In the genomic region with DNA sequence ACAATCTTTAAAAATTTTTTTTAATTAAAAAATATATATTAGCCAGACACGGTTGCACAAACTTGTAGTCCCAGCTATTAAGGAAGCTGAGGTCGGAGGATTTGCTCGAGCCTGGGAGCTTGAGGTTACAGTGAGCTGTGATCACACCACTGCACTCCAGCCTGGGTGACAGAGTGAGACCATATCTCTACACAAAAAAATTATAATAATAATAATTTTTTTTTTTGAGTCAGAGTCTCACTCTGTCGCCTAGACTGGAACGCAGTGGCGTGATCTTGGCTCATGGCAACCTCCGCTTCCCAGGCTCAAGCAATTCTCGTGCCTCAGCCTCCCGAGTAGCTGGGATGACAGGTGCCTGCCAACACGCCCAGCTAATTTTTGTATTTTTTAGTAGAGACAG, we compare ENCODE assay signal across 19 cellular contexts. TPM values are rescaled to one million over a fixed set of nuclear protein-coding genes. Genes with fewer than 3 reads are reported as not detected.
A peak's percentile ranks its signal among the peaks of the same experiment; 100 is the strongest.
DNase-seq lines count a peak whose midpoint lies in the region; ATAC-seq, FAIRE-seq and TF ChIP-seq lines count a peak whose summit lies in the region.
"Had no signal": no experiment of that assay in that cellular context is flagged by ENCODE, and none has a peak within 500 bp of the region (broad histone marks: within the 10 kb centered on the region; RNA-seq: fewer than 3 reads in every experiment).

No MANE protein-coding gene starts in this region.

- no peaks in the 10 kb centered on the region for H3K27me3 ChIP-seq in HepG2 (ENCODE audit: control insufficient read depth in 1 of 2, insufficient read depth in 2 of 2, low read length in 2 of 2)
- H3K27me3 ChIP-seq in thyroid gland = no peaks in the 10 kb centered on the region
- H3K27me3 ChIP-seq: esophagus squamous epithelium had no signal

- H3K27ac ChIP-seq in HepG2 (ENCODE audit: extremely low read length, insufficient read depth, low read length) = no peak overlapping the region
- H3K27ac ChIP-seq in thyroid gland = peak overlapping the region; percentile 22 to 66 (median 29)

- H3K27ac Mint-ChIP-seq in activated CD8-positive, alpha-beta T cell treated with anti-CD3 and anti-CD28 coated beads for 36 hours = peak overlapping the region; percentile 82
- no peak overlapping the region for H3K27ac Mint-ChIP-seq in activated CD8-positive, alpha-beta T cell treated with anti-CD3 and anti-CD28 coated beads, Interleukin-2, amount 10 ng/mL, durations not matched to agents 7 days and 5 days
- H3K27ac Mint-ChIP-seq in activated T-helper 17 cell treated with anti-CD3 and anti-CD28 coated beads, Interleukin-2, amount 50 U/mL, for 72 hours = no peak overlapping the region

- no peak overlapping the region for H2AFZ ChIP-seq in HepG2 (ENCODE audit: low read length)

- peaks cover 83% of the 10 kb centered on the region for H3K79me2 ChIP-seq in HepG2 (ENCODE audit: insufficient read depth, low read length)

- H3K4me1 ChIP-seq in HepG2 (ENCODE audit: insufficient read depth, low read length) = peaks cover 63% of the 10 kb centered on the region
- peaks cover 13 to 19% of the 10 kb centered on the region in 2 donors for H3K4me1 ChIP-seq in thyroid gland

- H3K27me3 Mint-ChIP-seq in activated CD8-positive, alpha-beta T cell treated with anti-CD3 and anti-CD28 coated beads for 36 hours = no peaks in the 10 kb centered on the region
- H3K27me3 Mint-ChIP-seq in activated CD8-positive, alpha-beta T cell treated with anti-CD3 and anti-CD28 coated beads, Interleukin-2, amount 10 ng/mL, durations not matched to agents 7 days and 5 days (ENCODE audit: low read depth) = no peaks in the 10 kb centered on the region
- H3K27me3 Mint-ChIP-seq in activated T-helper 17 cell treated with anti-CD3 and anti-CD28 coated beads, Interleukin-2, amount 50 U/mL, for 72 hours = no peaks in the 10 kb centered on the region

- POLR2A ChIA-PET in activated CD8-positive, alpha-beta T cell treated with anti-CD3 and anti-CD28 coated beads for 36 hours (lab: Charles Lee) = interaction anchor here (1.1 kb wide), 2 partner anchors 13 to 18 kb away, joined by 3 to 4 read pairs; no protein-coding TSS in a partner anchor
- POLR2A ChIA-PET in activated CD8-positive, alpha-beta T cell treated with anti-CD3 and anti-CD28 coated beads, Interleukin-2, amount 10 ng/mL, durations not matched to agents 7 days and 5 days (lab: Charles Lee) = interaction anchor here (1.0 kb wide), 2 partner anchors 20 to 24 kb away, joined by 3 to 4 read pairs; a partner anchor contains a TSS
- POLR2A ChIA-PET in HepG2 (lab: Yijun Ruan, JAX) = interaction anchor here (1.2 kb wide), 1 partner anchor 13 kb away, joined by 8 read pairs; no protein-coding TSS in a partner anchor

- peaks cover 46% of the 10 kb centered on the region for H3K36me3 Mint-ChIP-seq in activated CD8-positive, alpha-beta T cell treated with anti-CD3 and anti-CD28 coated beads for 36 hours (ENCODE audit: low read depth)
- H3K36me3 Mint-ChIP-seq in activated CD8-positive, alpha-beta T cell treated with anti-CD3 and anti-CD28 coated beads, Interleukin-2, amount 10 ng/mL, durations not matched to agents 7 days and 5 days (ENCODE audit: low read depth) = peaks cover 42% of the 10 kb centered on the region
- peaks cover 53% of the 10 kb centered on the region for H3K36me3 Mint-ChIP-seq in activated T-helper 17 cell treated with anti-CD3 and anti-CD28 coated beads, Interleukin-2, amount 50 U/mL, for 72 hours (ENCODE audit: low read depth)

- no peak for TF ChIP-seq CTCF in activated CD8-positive, alpha-beta T cell treated with anti-CD3 and anti-CD28 coated beads for 36 hours (IDR thresholded peaks at IDR 0.05)
- TF ChIP-seq CTCF in HepG2 (CRISPR knock-in tag; IDR thresholded peaks at IDR 0.05) (no peak), thyroid gland (IDR thresholded peaks at IDR 0.05) (no peak)

- intact Hi-C loops in activated CD8-positive, alpha-beta T cell treated with anti-CD3 and anti-CD28 coated beads for 36 hours (cut with micrococcal nuclease) = no loop called here
- intact Hi-C loops in HepG2 (cut with micrococcal nuclease; ENCODE audit: unreplicated experiment) (no loop called here), thyroid gland (cut with DNase I) (no loop called here)

- DNase-seq in activated CD8-positive, alpha-beta T cell treated with anti-CD3 and anti-CD28 coated beads for 36 hours = no peak
- DNase-seq in activated CD8-positive, alpha-beta T cell treated with anti-CD3 and anti-CD28 coated beads, Interleukin-2, amount 10 ng/mL, durations not matched to agents 7 days and 5 days = no peak
- no peak for DNase-seq in HepG2 (ENCODE audit: low spot score)
- no peak for DNase-seq in thyroid gland
- no peak for DNase-seq in NCI-H345 (lab: John Stamatoyannopoulos, UW)
- no peak for DNase-seq in stimulated activated naive CD4-positive, alpha-beta T cell treated with Interleukin-2 at 50 U/mL for 16 hours (lab: John Stamatoyannopoulos, UW)
- DNase-seq: activated CD4-positive, alpha-beta T cell treated with anti-CD3 and anti-CD28 coated beads for 48 hours; esophagus squamous epithelium; glutamatergic neuron; IMR-90; midbrain; NCI-H2029 treated with DMSO at 0.1 percent for 48 hours; NCI-H526; stimulated activated CD4-positive, alpha-beta T cell treated with anti-CD3 and anti-CD28 coated beads, Interleukin-4, amount 100 ng/mL, for 4 hours; T1000 had no signal

- peaks cover 1 to 19% of the 10 kb centered on the region in 2 experiments; a peak in 3 of 5 replicates for H3K36me3 ChIP-seq in HepG2 (replicated peaks in 1 of 2; ENCODE audit: control insufficient read depth in 1 of 2, insufficient read depth in 2 of 2, low read length in 2 of 2)
- H3K36me3 ChIP-seq in thyroid gland = no peaks in the 10 kb centered on the region

- no peak for TF ChIP-seq POLR2A in HepG2 (IDR thresholded peaks at IDR 0.05; ENCODE audit: insufficient read depth in 1 of 2, low read depth in 2 of 2, low read length in 2 of 2)
- no peak for TF ChIP-seq POLR2A in thyroid gland (IDR thresholded peaks at IDR 0.05)

- no peak overlapping the region for H3K9ac ChIP-seq in HepG2 (ENCODE audit: insufficient read depth, low read depth, low read length)

- H3K4me1 Mint-ChIP-seq in activated CD8-positive, alpha-beta T cell treated with anti-CD3 and anti-CD28 coated beads for 36 hours (ENCODE audit: low read depth) = peaks cover 69% of the 10 kb centered on the region
- H3K4me1 Mint-ChIP-seq in activated CD8-positive, alpha-beta T cell treated with anti-CD3 and anti-CD28 coated beads, Interleukin-2, amount 10 ng/mL, durations not matched to agents 7 days and 5 days (ENCODE audit: low read depth) = peaks cover 75% of the 10 kb centered on the region
- peaks cover 39% of the 10 kb centered on the region for H3K4me1 Mint-ChIP-seq in activated T-helper 17 cell treated with anti-CD3 and anti-CD28 coated beads, Interleukin-2, amount 50 U/mL, for 72 hours

- peaks cover 19% of the 10 kb centered on the region; the same call in 1 of the 2 replicates for H4K20me1 ChIP-seq in HepG2 (ENCODE audit: insufficient read depth, low read length)

- CTCF ChIA-PET in activated CD8-positive, alpha-beta T cell treated with anti-CD3 and anti-CD28 coated beads for 36 hours (lab: Charles Lee) = interaction anchor here (0.6 to 1.2 kb wide), 4 partner anchors 15 to 78 kb away, joined by 3 to 4 read pairs (median 3); no protein-coding TSS in a partner anchor
- CTCF ChIA-PET in activated CD8-positive, alpha-beta T cell treated with anti-CD3 and anti-CD28 coated beads, Interleukin-2, amount 10 ng/mL, durations not matched to agents 7 days and 5 days (lab: Charles Lee) = interaction anchor here (0.8 kb wide), 1 partner anchor 19 kb away, joined by 3 read pairs; no protein-coding TSS in a partner anchor
- CTCF ChIA-PET in HepG2 (lab: Yijun Ruan, JAX; ENCODE audit: low intra/inter-chr PET ratio, low total read pairs) = no interaction called here

- H3K9me3 ChIP-seq in HepG2 (ENCODE audit: low read length) (no peaks in the 10 kb centered on the region), thyroid gland (no peaks in the 10 kb centered on the region)
- H3K9me3 ChIP-seq: esophagus squamous epithelium had no signal

- FAIRE-seq in HepG2 (lab: Jason Lieb, UNC) = no peak
- FAIRE-seq: A204.1 had no signal

- no peak for TF ChIP-seq RAD21 in HepG2 (CRISPR knock-in tag; IDR thresholded peaks at IDR 0.05)

- in situ Hi-C loops in HepG2 (cut with HindIII; ENCODE audit: extremely low pct_ligation_motif_present, low pct_unique_long_range_greater_than_20kb) = no loop called here

- H3K4me2 ChIP-seq in HepG2 (ENCODE audit: low read depth, low read length) = 0 out of 2 replicates have a peak overlapping the region, but pooled peaks have one; percentile 26

- no TSS peak for BruUV-seq in HepG2 (replicated peaks; lab: Mats Ljungman, UMichigan)

- ATAC-seq in activated CD8-positive, alpha-beta T cell treated with anti-CD3 and anti-CD28 coated beads for 36 hours = no peak
- ATAC-seq in activated CD8-positive, alpha-beta T cell treated with anti-CD3 and anti-CD28 coated beads, Interleukin-2, amount 10 ng/mL, durations not matched to agents 7 days and 5 days = no peak
- ATAC-seq in activated T-helper 17 cell treated with anti-CD3 and anti-CD28 coated beads, Interleukin-2, amount 50 U/mL, for 72 hours (replicated peaks) = no peak
- ATAC-seq in HepG2 = no peak
- ATAC-seq in GM18517 (IDR thresholded peaks at IDR 0.05; ENCODE audit: unreplicated experiment) = no peak

- no peaks in the 10 kb centered on the region for H3K9me3 Mint-ChIP-seq in activated CD8-positive, alpha-beta T cell treated with anti-CD3 and anti-CD28 coated beads for 36 hours
- no peaks in the 10 kb centered on the region for H3K9me3 Mint-ChIP-seq in activated CD8-positive, alpha-beta T cell treated with anti-CD3 and anti-CD28 coated beads, Interleukin-2, amount 10 ng/mL, durations not matched to agents 7 days and 5 days (ENCODE audit: insufficient read depth)
- H3K9me3 Mint-ChIP-seq in activated T-helper 17 cell treated with anti-CD3 and anti-CD28 coated beads, Interleukin-2, amount 50 U/mL, for 72 hours = no peaks in the 10 kb centered on the region

- TF ChIP-seq EP300 in HepG2 (IDR thresholded peaks at IDR 0.05; ENCODE audit: low read depth in 2 of 2, low read length in 2 of 2) (no peak), HepG2 (CRISPR knock-in tag; IDR thresholded peaks at IDR 0.05; ENCODE audit: borderline replicate concordance) (no peak)

- H3K4me3 ChIP-seq in HepG2 (replicated peaks in 1 of 3; ENCODE audit: insufficient read depth in 1 of 3, low read depth in 2 of 3, low read length in 3 of 3) (no peak overlapping the region), thyroid gland (replicated peaks in 1 of 3) (no peak overlapping the region)
- H3K4me3 ChIP-seq: esophagus squamous epithelium had no signal

- H3K4me3 Mint-ChIP-seq in activated CD8-positive, alpha-beta T cell treated with anti-CD3 and anti-CD28 coated beads for 36 hours = no peak overlapping the region
- no peak overlapping the region for H3K4me3 Mint-ChIP-seq in activated CD8-positive, alpha-beta T cell treated with anti-CD3 and anti-CD28 coated beads, Interleukin-2, amount 10 ng/mL, durations not matched to agents 7 days and 5 days
- H3K4me3 Mint-ChIP-seq in activated T-helper 17 cell treated with anti-CD3 and anti-CD28 coated beads, Interleukin-2, amount 50 U/mL, for 72 hours = peak overlapping the region; percentile 54
- H3K4me3 Mint-ChIP-seq: brain had no signal

- WGBS in HepG2 (ENCODE audit: low lambda C conversion rate) = 97% methylated on average over 10 of the region's 10 CpGs
- WGBS in thyroid gland, 2 donors = 91 to 97% methylated on average over 10 of the region's 10 CpGs

RNA-seq across cellular contexts. Expression of a gene that starts 23.8 kb away (rescaled TPM):
- 100 to 1,000 TPM; 108 to 110 TPM for total RNA-seq in activated CD8-positive, alpha-beta T cell treated with anti-CD3 and anti-CD28 coated beads for 36 hours
- total RNA-seq in activated CD8-positive, alpha-beta T cell treated with anti-CD3 and anti-CD28 coated beads, Interleukin-2, amount 10 ng/mL, durations not matched to agents 7 days and 5 days = 10 to 100 TPM; 79.4 to 80.5 TPM
- 10 to 100 TPM; 66.0 to 82.9 TPM for total RNA-seq in activated T-helper 17 cell treated with anti-CD3 and anti-CD28 coated beads, Interleukin-2, amount 50 U/mL, for 72 hours
- total RNA-seq in HepG2 (2016; rRNA removed; fragmentation: Illumina TruSeq; extraction: Trizol) = 141 and 186 TPM in 2 replicates
- total RNA-seq in HepG2 (2016; cell fraction: cytosol; rRNA removed; fragmentation: Illumina TruSeq; extraction: Trizol; ENCODE audit: low read depth) = 30.0 and 32.3 TPM in 2 replicates
- 139 and 174 TPM in 2 replicates for total RNA-seq in HepG2 (2016; cell fraction: insoluble cytoplasmic fraction; rRNA removed; fragmentation: Illumina TruSeq; extraction: Trizol)
- total RNA-seq in HepG2 (2016; cell fraction: membrane; rRNA removed; fragmentation: Illumina TruSeq; extraction: Trizol) = 118 and 119 TPM in 2 replicates
- total RNA-seq in HepG2 (2016; cell fraction: nucleus; rRNA removed; fragmentation: Illumina TruSeq; extraction: Trizol) = 60.6 and 72.1 TPM in 2 replicates
- polyA plus RNA-seq in HepG2 (2011; rRNA removed) = 80.1 and 95.5 TPM in 2 replicates
- polyA plus RNA-seq in HepG2 (2011; cell fraction: cytosol; rRNA removed) = 121 and 137 TPM in 2 replicates
- 61.9 and 67.8 TPM in 2 replicates for polyA plus RNA-seq in HepG2 (2011; cell fraction: nucleus; rRNA removed)
- polyA plus RNA-seq in HepG2 (2012) = 113 and 128 TPM in 2 replicates
- polyA plus RNA-seq in HepG2 (2016; cell fraction: cytosol; fragmentation: Illumina TruSeq; extraction: Trizol; ENCODE audit: low read depth) = 48.2 and 51.8 TPM in 2 replicates
- 322 and 369 TPM in 2 replicates for polyA plus RNA-seq in HepG2 (2016; cell fraction: insoluble cytoplasmic fraction; fragmentation: Illumina TruSeq; extraction: Trizol; ENCODE audit: low read depth)
- 139 and 153 TPM in 2 replicates for polyA plus RNA-seq in HepG2 (2016; cell fraction: membrane; fragmentation: Illumina TruSeq; extraction: Trizol; ENCODE audit: low read depth)
- 125 and 129 TPM in 2 replicates for polyA plus RNA-seq in HepG2 (2016; cell fraction: nucleus; fragmentation: Illumina TruSeq; extraction: Trizol; ENCODE audit: insufficient read depth, low read depth)
- 155 and 250 TPM in 2 replicates for polyA minus RNA-seq in HepG2 (2011; rRNA and poly(A)+ RNA removed; ENCODE audit: low replicate concordance)
- polyA minus RNA-seq in HepG2 (2011; cell fraction: cytosol; rRNA and poly(A)+ RNA removed) = 71.1 and 86.5 TPM in 2 replicates
- polyA minus RNA-seq in HepG2 (2011; cell fraction: nucleus; rRNA and poly(A)+ RNA removed) = 45.8 and 58.4 TPM in 2 replicates
- 100 to 1,000 TPM; 101 to 136 (median 112) TPM for total RNA-seq in thyroid gland
